ENCODE assay signal across 20 cellular contexts in genomic region chr10:12633776-12634390, GRCh38.
DNase-seq lines count a peak whose midpoint lies in the region; ATAC-seq, FAIRE-seq and TF ChIP-seq lines count a peak whose summit lies in the region.
"Had no signal": no experiment of that assay in that cellular context is flagged by ENCODE, and none has a peak within 500 bp of the region (broad histone marks: within the 10 kb centered on the region; RNA-seq: fewer than 3 reads in every experiment).

No MANE protein-coding gene starts in this region.

- no peak overlapping the region for H3K9ac ChIP-seq in H1 (replicated peaks in 1 of 4; ENCODE audit: extremely low read depth in 1 of 4, low read depth in 3 of 4, low read length in 3 of 4)

- no peaks in the 10 kb centered on the region for H3K27me3 Mint-ChIP-seq in CD4-positive, alpha-beta T cell
- H3K27me3 Mint-ChIP-seq in CD4-positive, alpha-beta memory T cell, result no peaks in the 10 kb centered on the region
- peaks cover 6% of the 10 kb centered on the region for H3K27me3 Mint-ChIP-seq in HFFc6 (ENCODE audit: insufficient read depth)
- H3K27me3 Mint-ChIP-seq: B cell; IgD-negative memory B cell; stimulated activated naive CD8-positive, alpha-beta T cell treated with anti-CD3 and anti-CD28 coated beads, Interleukin-15, Interleukin-2, amounts not matched to agents 100 ng/mL and 50 ng/mL, for 24 hours had no signal

- TF ChIP-seq EP300 in H1 (IDR thresholded peaks at IDR 0.05; ENCODE audit: borderline replicate concordance in 1 of 2, low read depth in 2 of 2, low read length in 2 of 2), result no peak

- no peak for FAIRE-seq in H1 (lab: Jason Lieb, UNC)
- FAIRE-seq: astrocyte, colon, endometrium had no signal

- no peak for DNase-seq in CD4-positive, alpha-beta T cell
- DNase-seq in CD4-positive, alpha-beta memory T cell, result no peak
- no peak for DNase-seq in H1 (ENCODE audit: low read depth in 1 of 2, low spot score in 2 of 2)
- DNase-seq in testis, result no peak
- no peak for DNase-seq in NCI-H1930 (lab: John Stamatoyannopoulos, UW)
- no peak for DNase-seq in GM03348 (ENCODE audit: low spot score)
- no peak for DNase-seq in HFFc6
- DNase-seq: hypothalamus; stimulated activated CD4-positive, alpha-beta T cell treated with anti-CD3 and anti-CD28 coated beads, Interleukin-15, amount 100 ng/mL, for 24 hours; upper lobe of right lung had no signal

- no peak for TF ChIP-seq CTCF in CD4-positive, alpha-beta T cell (IDR thresholded peaks at IDR 0.05)
- TF ChIP-seq CTCF in H1 (IDR thresholded peaks at IDR 0.05; ENCODE audit: control extremely low read depth in 1 of 3, insufficient read depth in 1 of 3, low read depth in 1 of 3, low read length in 3 of 3) (peak in 2 of 3 experiments; percentile 8 to 28; a peak in 1 of 4 replicates), testis (IDR thresholded peaks at IDR 0.05) (no peak), HFFc6 (IDR thresholded peaks at IDR 0.05) (no peak)

- H3K23ac ChIP-seq in H1 (ENCODE audit: insufficient read length), result no peak overlapping the region

- no peaks in the 10 kb centered on the region for H3K36me3 ChIP-seq in CD4-positive, alpha-beta memory T cell (ENCODE audit: insufficient read depth, low read length)
- H3K36me3 ChIP-seq in H1 (ENCODE audit: control insufficient read depth in 2 of 4, insufficient read depth in 4 of 4, low read length in 3 of 4) (no peaks in the 10 kb centered on the region), testis (ENCODE audit: low read depth, missing control alignments) (no peaks in the 10 kb centered on the region)
- H3K36me3 ChIP-seq: neutrophil, upper lobe of right lung had no signal

- H3K27me3 ChIP-seq in CD4-positive, alpha-beta T cell (ENCODE audit: control insufficient read depth, insufficient read depth, low read length), result no peaks in the 10 kb centered on the region
- no peaks in the 10 kb centered on the region for H3K27me3 ChIP-seq in CD4-positive, alpha-beta memory T cell (ENCODE audit: insufficient read depth, low read length)
- no peaks in the 10 kb centered on the region for H3K27me3 ChIP-seq in H1 (replicated peaks in 1 of 4; ENCODE audit: control insufficient read depth in 3 of 4, extremely low read depth in 1 of 4, insufficient read depth in 3 of 4, low read length in 3 of 4)
- no peaks in the 10 kb centered on the region for H3K27me3 ChIP-seq in testis
- H3K27me3 ChIP-seq: neutrophil, upper lobe of right lung had no signal

- no peak overlapping the region for H2BK15ac ChIP-seq in H1 (ENCODE audit: low read length)

- ATAC-seq in CD4-positive, alpha-beta T cell (ENCODE audit: poor library complexity), result no peak
- peak; percentile 36 for ATAC-seq in HG02610 (IDR thresholded peaks at IDR 0.05; ENCODE audit: unreplicated experiment)
- ATAC-seq: upper lobe of right lung had no signal

- POLR2A ChIA-PET in CD4-positive, alpha-beta T cell (lab: Charles Lee), result interaction anchor here (0.6 kb wide), 1 partner anchor 329 kb away, joined by 3 read pairs; no protein-coding TSS in a partner anchor
- POLR2A ChIA-PET in CD4-positive, alpha-beta memory T cell (lab: Charles Lee; ENCODE audit: partially characterized antibody), result no interaction called here
- POLR2A ChIA-PET in H1 (lab: Charles Lee; ENCODE audit: partially characterized antibody), result interaction anchor here (0.6 kb wide), 1 partner anchor 518 kb away, joined by 3 read pairs; no protein-coding TSS in a partner anchor

- intact Hi-C loops in CD4-positive, alpha-beta T cell (cut with DNase I, micrococcal nuclease), result no loop called here
- intact Hi-C loops in CD4-positive, alpha-beta memory T cell (cut with micrococcal nuclease), result no loop called here
- intact Hi-C loops in testis (cut with DNase I; ENCODE audit: low total_unique reads), result no loop called here

- no peak overlapping the region for H2BK12ac ChIP-seq in H1 (ENCODE audit: low read depth, low read length)

- H4K8ac ChIP-seq in H1 (ENCODE audit: extremely low read depth, insufficient read depth, low read length), result no peak overlapping the region

- no peaks in the 10 kb centered on the region for H3K9me3 ChIP-seq in CD4-positive, alpha-beta T cell (ENCODE audit: control insufficient read depth, low read length)
- H3K9me3 ChIP-seq in CD4-positive, alpha-beta memory T cell (ENCODE audit: control insufficient read depth in 1 of 2, low read length in 2 of 2), result no peaks in the 10 kb centered on the region
- H3K9me3 ChIP-seq in H1 (ENCODE audit: insufficient read depth in 2 of 2, low read depth in 1 of 2, low read length in 1 of 2), result no peaks in the 10 kb centered on the region
- no peaks in the 10 kb centered on the region for H3K9me3 ChIP-seq in testis
- H3K9me3 ChIP-seq: neutrophil, upper lobe of right lung had no signal

- H3K4me1 ChIP-seq in CD4-positive, alpha-beta memory T cell (ENCODE audit: insufficient read depth, low read length), result peaks cover 20% of the 10 kb centered on the region
- peaks cover 4 to 15% (median 7%) of the 10 kb centered on the region in 4 experiments; a peak in 6 of 7 replicates for H3K4me1 ChIP-seq in H1 (replicated peaks in 1 of 4; ENCODE audit: control insufficient read depth in 3 of 4, insufficient read depth in 4 of 4, low read length in 3 of 4)
- H3K4me1 ChIP-seq in testis, result peaks cover 3% of the 10 kb centered on the region
- H3K4me1 ChIP-seq: upper lobe of right lung had no signal

- H3K27ac ChIP-seq in CD4-positive, alpha-beta T cell (ENCODE audit: low read depth, low read length), result no peak overlapping the region
- H3K27ac ChIP-seq in CD4-positive, alpha-beta memory T cell (ENCODE audit: low read depth, low read length), result no peak overlapping the region
- H3K27ac ChIP-seq in H1 (ENCODE audit: low read depth, low read length) (no peak overlapping the region), testis (no peak overlapping the region)
- H3K27ac ChIP-seq: neutrophil, RWPE1, upper lobe of right lung had no signal

- peak overlapping the region; percentile 93 for H3K27ac Mint-ChIP-seq in CD4-positive, alpha-beta T cell
- peak overlapping the region in 6 of 7 donors; percentile 81 to 98 (median 92) for H3K27ac Mint-ChIP-seq in CD4-positive, alpha-beta memory T cell
- no peak overlapping the region for H3K27ac Mint-ChIP-seq in HFFc6
- H3K27ac Mint-ChIP-seq: mesothelial cell of epicardium had no signal

- H3K4ac ChIP-seq in H1 (replicated peaks; ENCODE audit: insufficient read length, low read depth, low read length), result no peak overlapping the region

- peak overlapping the region; percentile 16 for H3K4me3 Mint-ChIP-seq in CD4-positive, alpha-beta T cell
- peak overlapping the region in 1 of 8 donors; percentile 35 for H3K4me3 Mint-ChIP-seq in CD4-positive, alpha-beta memory T cell
- H3K4me3 Mint-ChIP-seq in HFFc6, result no peak overlapping the region
- H3K4me3 Mint-ChIP-seq: B cell; mesothelial cell of epicardium; stimulated activated naive CD8-positive, alpha-beta T cell treated with anti-CD3 and anti-CD28 coated beads, Interleukin-15, Interleukin-2, amounts not matched to agents 100 ng/mL and 50 ng/mL, for 24 hours had no signal

- peak; percentile 12 to 34; a peak in 2 of 4 replicates for TF ChIP-seq RAD21 in H1 (IDR thresholded peaks at IDR 0.05 in 1 of 2, conservative IDR thresholded peaks at IDR 0.05 in 1 of 2; ENCODE audit: low read depth in 2 of 2, low read length in 2 of 2)

- H3K4me3 ChIP-seq in CD4-positive, alpha-beta memory T cell (ENCODE audit: low read length in 2 of 2), result no peak overlapping the region
- no peak overlapping the region for H3K4me3 ChIP-seq in H1 (ENCODE audit: extremely low read depth in 1 of 4, insufficient read depth in 2 of 4, low read depth in 3 of 4, low read length in 4 of 4)
- H3K4me3 ChIP-seq in testis, result no peak overlapping the region
- H3K4me3 ChIP-seq: upper lobe of right lung had no signal

- no peak overlapping the region for H4K91ac ChIP-seq in H1 (replicated peaks; ENCODE audit: insufficient read length, low read length)

- H4K20me1 ChIP-seq in H1 (replicated peaks in 1 of 2; ENCODE audit: control insufficient read depth in 1 of 2, insufficient read depth in 2 of 2, low read length in 2 of 2), result no peaks in the 10 kb centered on the region

- WGBS in H1 (ENCODE audit: extremely low coverage in 1 of 2, insufficient coverage in 1 of 2, insufficient read length in 1 of 2, insufficient replicate concordance in 2 of 2, low coverage in 1 of 2, low lambda C conversion rate in 2 of 2, missing lambda C conversion rate in 1 of 2), 2 experiments, result 86% methylated on average over 8 of the region's 8 CpGs; no CpG with 5 or more reads in 1 of the 2 experiments
- WGBS in testis, 2 donors, result 83 to 92% methylated on average over 8 of the region's 8 CpGs

- peaks cover 73% of the 10 kb centered on the region for H3K4me1 Mint-ChIP-seq in CD4-positive, alpha-beta T cell (ENCODE audit: low read depth)
- H3K4me1 Mint-ChIP-seq in CD4-positive, alpha-beta memory T cell, result peaks cover 15 to 51% (median 38%) of the 10 kb centered on the region in 4 donors
- H3K4me1 Mint-ChIP-seq in HFFc6 (ENCODE audit: low read depth), result 0 out of 2 replicates have a peak, but pooled peaks cover 10% of the 10 kb centered on the region
- H3K4me1 Mint-ChIP-seq: mesothelial cell of epicardium had no signal

- H2BK20ac ChIP-seq in H1 (ENCODE audit: low read length), result no peak overlapping the region

- H3K79me2 ChIP-seq in H1 (ENCODE audit: control insufficient read depth in 1 of 2, insufficient read depth in 2 of 2, low read length in 2 of 2), result no peaks in the 10 kb centered on the region

- H2BK120ac ChIP-seq in H1 (replicated peaks; ENCODE audit: low read depth, low read length), result no peak overlapping the region

- H3K36me3 Mint-ChIP-seq in CD4-positive, alpha-beta T cell (ENCODE audit: low read depth), result no peaks in the 10 kb centered on the region
- peaks cover 0 to 4% of the 10 kb centered on the region in 2 donors for H3K36me3 Mint-ChIP-seq in CD4-positive, alpha-beta memory T cell
- no peaks in the 10 kb centered on the region; the same call in none of the 2 replicates for H3K36me3 Mint-ChIP-seq in HFFc6 (ENCODE audit: low read depth)
- H3K36me3 Mint-ChIP-seq: mesothelial cell of epicardium had no signal

- peak overlapping the region; percentile 42; the same call in 1 of the 2 replicates for H2AK5ac ChIP-seq in H1 (ENCODE audit: low read depth, low read length)

- TF ChIP-seq POLR2A in H1 (IDR thresholded peaks at IDR 0.05; ENCODE audit: control extremely low read depth in 1 of 2, low read depth in 2 of 2, low read length in 2 of 2) (no peak), testis (IDR thresholded peaks at IDR 0.05) (no peak)

- no peak overlapping the region for H3K56ac ChIP-seq in H1 (replicated peaks; ENCODE audit: insufficient read length, low read depth, low read length)

- H3K14ac ChIP-seq in H1 (ENCODE audit: insufficient read length), result no peak overlapping the region

- H4K5ac ChIP-seq in H1 (ENCODE audit: insufficient read length, low read depth, low read length), result no peak overlapping the region

- H3K4me2 ChIP-seq in H1 (ENCODE audit: insufficient read depth in 1 of 2, low read depth in 2 of 2, low read length in 2 of 2), result no peak overlapping the region

- H3K9me3 Mint-ChIP-seq in CD4-positive, alpha-beta T cell, result no peaks in the 10 kb centered on the region
- no peaks in the 10 kb centered on the region for H3K9me3 Mint-ChIP-seq in CD4-positive, alpha-beta memory T cell
- peaks cover 26% of the 10 kb centered on the region for H3K9me3 Mint-ChIP-seq in HFFc6
- H3K9me3 Mint-ChIP-seq: IgD-negative memory B cell; stimulated activated naive CD8-positive, alpha-beta T cell treated with anti-CD3 and anti-CD28 coated beads, Interleukin-15, Interleukin-2, amounts not matched to agents 100 ng/mL and 50 ng/mL, for 24 hours had no signal

- H3K23me2 ChIP-seq in H1 (ENCODE audit: low read depth, low read length), result 0 out of 2 replicates have a peak, but pooled peaks cover 3% of the 10 kb centered on the region

- CTCF ChIA-PET in CD4-positive, alpha-beta T cell (lab: Charles Lee), result no interaction called here
- CTCF ChIA-PET in CD4-positive, alpha-beta memory T cell (lab: Charles Lee; ENCODE audit: partially characterized antibody), result interaction anchor here (1.3 to 1.5 kb wide), 2 partner anchors 43 to 369 kb away, joined by 3 to 4 read pairs; no protein-coding TSS in a partner anchor
- CTCF ChIA-PET in H1 (lab: Charles Lee; ENCODE audit: partially characterized antibody), result interaction anchor here (0.8 to 1.5 kb wide), 5 partner anchors 17 to 79 kb away, joined by 3 to 5 read pairs (median 4); no protein-coding TSS in a partner anchor

- no peak overlapping the region for H3K18ac ChIP-seq in H1 (ENCODE audit: extremely low read depth, low read length)

- no peak overlapping the region for H2BK5ac ChIP-seq in H1 (ENCODE audit: low read depth, low read length)

- H2AFZ ChIP-seq in H1 (ENCODE audit: low read length), result no peak overlapping the region

- no peaks in the 10 kb centered on the region; the same call in 1 of the 2 replicates for H3K79me1 ChIP-seq in H1 (ENCODE audit: low read depth, low read length)

Comparison
In these comparisons a context has a peak if more than half of its experiments do, and no peak if none do; other contexts are left out.
1. CTCF ChIP-seq: peak in H1 (2 of 3); none in CD4-positive, alpha-beta T cell (single experiment), testis (0 of 3) and HFFc6 (single experiment).